In genomic region chr16:77190190-77190477, GRCh38 we compare ENCODE assay signal across 8 cellular contexts. TPM values are rescaled to one million over a fixed set of nuclear protein-coding genes. Genes with fewer than 3 reads are reported as not detected.
DNase-seq lines count a peak whose midpoint lies in the region; ATAC-seq and TF ChIP-seq lines count a peak whose summit lies in the region.

No MANE protein-coding gene starts in this region.

- no peaks in the 10 kb centered on the region; the same call in 1 of the 2 replicates for H3K4me1 ChIP-seq in SJCRH30
- no peaks in the 10 kb centered on the region for H3K4me1 ChIP-seq in foreskin keratinocyte
- H3K4me1 ChIP-seq in spleen, result peaks cover 8 to 53% (median 35%) of the 10 kb centered on the region in 6 donors

- H3K4me3 ChIP-seq in SJCRH30, result peak overlapping the region; percentile 72
- peak overlapping the region; percentile 50 to 90 (median 78) for H3K4me3 ChIP-seq in spleen

- 0% methylated on average over 16 to 19 of the region's 19 CpGs for WGBS in spleen, 5 donors

- H3K9me3 ChIP-seq in SJCRH30 (replicated peaks), result no peaks in the 10 kb centered on the region
- H3K9me3 ChIP-seq in spleen, result no peaks in the 10 kb centered on the region

- H3K27ac ChIP-seq in SJCRH30 (peak overlapping the region; percentile 90), foreskin keratinocyte (peak overlapping the region; percentile 20), spleen (peak overlapping the region; percentile 93 to 99 (median 98))

- H3K27me3 ChIP-seq in SJCRH30 (no peaks in the 10 kb centered on the region), foreskin keratinocyte (no peaks in the 10 kb centered on the region), spleen (replicated peaks in 1 of 7) (peaks cover 0 to 4% (median 0%) of the 10 kb centered on the region in 7 donors)

- TF ChIP-seq CTCF in foreskin keratinocyte (conservative IDR thresholded peaks at IDR 0.05) (no peak), spleen (IDR thresholded peaks at IDR 0.05 in 8 of 11, conservative IDR thresholded peaks at IDR 0.05 in 3 of 11) (no peak)

- in situ Hi-C loops in ACHN (cut with HindIII; ENCODE audit: low pct_ligation_motif_present, low pct_unique_long_range_greater_than_20kb, low sequenced_read_pairs), result no loop called here

- intact Hi-C loops in spleen (cut with DNase I; ENCODE audit: low total_unique reads), result no loop called here

- TF ChIP-seq POLR2A in spleen (IDR thresholded peaks at IDR 0.05), result no peak

- H3K36me3 ChIP-seq in SJCRH30 (no peaks in the 10 kb centered on the region), spleen (peaks cover 0 to 26% (median 22%) of the 10 kb centered on the region in 6 donors)

- DNase-seq in NCI-H748 (lab: John Stamatoyannopoulos, UW; ENCODE audit: unreplicated experiment) (peak; percentile 51), NCI-H748 treated with DMSO at 0.1 percent for 48 hours (lab: John Stamatoyannopoulos, UW) (no peak), SJCRH30 (no peak), foreskin keratinocyte (no peak), spleen (no peak), ACHN (no peak)
- no peak for DNase-seq in central memory CD4-positive, alpha-beta T cell
- DNase-seq in stimulated activated CD4-positive, alpha-beta T cell treated with anti-CD3 and anti-CD28 coated beads, Interleukin-2, amount 100 ng/mL, for 24 hours, result no peak

- no peak for ATAC-seq in foreskin keratinocyte

RNA-seq across cellular contexts. Expression of gene MON1B, which starts 0.9 kb away (rescaled TPM):
- 10.4 and 12.3 TPM in 2 replicates for total RNA-seq in SJCRH30 (2014; rRNA removed; shearing (Covaris generic))
- 16.8 and 18.6 TPM in 2 replicates for total RNA-seq in foreskin keratinocyte
- 11.9 and 12.3 TPM in 2 replicates for polyA plus RNA-seq in foreskin keratinocyte
- total RNA-seq in spleen, result 10 to 100 TPM; 32.7 to 71.0 (median 56.4) TPM
- 10 to 100 TPM in 2 of 3 donors, 1 to 10 TPM in 1; 7.5 to 16.0 (median 11.2) TPM for polyA plus RNA-seq in spleen

RNA-seq across cellular contexts. Expression of gene SYCE1L, which starts 9.1 kb away (rescaled TPM):
- 0.49 and 0.63 TPM in 2 replicates for total RNA-seq in SJCRH30 (2014; rRNA removed; shearing (Covaris generic))
- total RNA-seq in foreskin keratinocyte, result 1.6 and 4.3 TPM in 2 replicates
- 2.0 and 4.4 TPM in 2 replicates for polyA plus RNA-seq in foreskin keratinocyte
- total RNA-seq in spleen, result 1 to 10 TPM in 5 of 7 donors, not detected in 2; 1.4 to 7.2 (median 3.2) TPM
- 1 to 10 TPM; 5.3 to 9.6 (median 7.0) TPM for polyA plus RNA-seq in spleen

Comparison
In these comparisons a context has a peak if more than half of its experiments do, and no peak if none do; other contexts are left out.
1. H3K27ac ChIP-seq: peak in every context shown above with its lines; median percentile 98 in spleen; 90 in SJCRH30; 20 in foreskin keratinocyte.